14 cellular contexts compared by ENCODE assay signal in genomic region chr2:134362751-134363150, GRCh38.
A peak's percentile ranks its signal among the peaks of the same experiment; 100 is the strongest.
DNase-seq lines count a peak whose midpoint lies in the region; ATAC-seq and TF ChIP-seq lines count a peak whose summit lies in the region.
"Had no signal": no experiment of that assay in that cellular context is flagged by ENCODE, and none has a peak within 500 bp of the region (broad histone marks: within the 10 kb centered on the region; RNA-seq: fewer than 3 reads in every experiment).

No MANE protein-coding gene starts in this region.

- no peaks in the 10 kb centered on the region for H3K9me3 Mint-ChIP-seq in memory B cell
- H3K9me3 Mint-ChIP-seq: CD14-positive monocyte; CD8-positive, alpha-beta T cell had no signal

- H3K4me1 Mint-ChIP-seq in memory B cell: peaks cover 10% of the 10 kb centered on the region

- peak overlapping the region; percentile 88 for H3K27ac ChIP-seq in left ventricle myocardium inferior (replicated peaks)
- H3K27ac ChIP-seq in heart right ventricle: peak overlapping the region in 4 of 10 donors; percentile 62 to 80 (median 78)

- no peaks in the 10 kb centered on the region for H3K27me3 Mint-ChIP-seq in memory B cell

- H3K9me3 ChIP-seq in left ventricle myocardium inferior (replicated peaks) (no peaks in the 10 kb centered on the region), heart right ventricle (no peaks in the 10 kb centered on the region), mucosa of descending colon (no peaks in the 10 kb centered on the region)

- intact Hi-C loops in left ventricle myocardium inferior (cut with micrococcal nuclease) (no loop called here), heart right ventricle (cut with DNase I) (loop anchor here in 1 of 10 donors (10.0 kb wide), 1 partner anchor 88 kb away; no protein-coding TSS in a partner anchor), mucosa of descending colon (cut with DNase I, micrococcal nuclease) (no loop called here)

- no peak overlapping the region for H3K4me3 Mint-ChIP-seq in memory B cell
- H3K4me3 Mint-ChIP-seq: CD14-positive monocyte; CD8-positive, alpha-beta T cell had no signal

- H3K36me3 ChIP-seq in left ventricle myocardium inferior (peaks cover 20% of the 10 kb centered on the region), heart right ventricle (peaks cover 0 to 39% (median 7%) of the 10 kb centered on the region in 9 donors), mucosa of descending colon (ENCODE audit: low read depth) (no peaks in the 10 kb centered on the region)

- H3K4me1 ChIP-seq in left ventricle myocardium inferior (peaks cover 69% of the 10 kb centered on the region), heart right ventricle (peaks cover 15 to 72% (median 47%) of the 10 kb centered on the region in 9 donors), mucosa of descending colon (ENCODE audit: low read depth) (peaks cover 11% of the 10 kb centered on the region)

- TF ChIP-seq CTCF in left ventricle myocardium inferior (IDR thresholded peaks at IDR 0.05; ENCODE audit: borderline replicate concordance) (no peak), heart right ventricle (IDR thresholded peaks at IDR 0.05) (no peak), mucosa of descending colon (IDR thresholded peaks at IDR 0.05) (no peak)

- H3K27me3 ChIP-seq in left ventricle myocardium inferior (ENCODE audit: low read depth): no peaks in the 10 kb centered on the region
- no peaks in the 10 kb centered on the region for H3K27me3 ChIP-seq in heart right ventricle

- peaks cover 25% of the 10 kb centered on the region for H3K36me3 Mint-ChIP-seq in memory B cell

- DNase-seq in left ventricle myocardium inferior (no peak), heart right ventricle (no peak), SW480 (ENCODE audit: low spot score) (peak; percentile 44), memory B cell (ENCODE audit: low spot score in 2 of 2) (no peak), LoVo (ENCODE audit: low spot score) (no peak), mucosa of descending colon (no peak), RKO (ENCODE audit: low spot score) (no peak)
- DNase-seq: CD8-positive, alpha-beta T cell; COR-L47; DMS153; GF-D8 had no signal

- no peak overlapping the region for H3K4me3 ChIP-seq in left ventricle myocardium inferior
- no peak overlapping the region for H3K4me3 ChIP-seq in heart right ventricle
- no peak overlapping the region for H3K4me3 ChIP-seq in mucosa of descending colon

- 45 to 65% methylated on average over 1 of the region's 1 CpG for WGBS in heart right ventricle, 2 donors

- H3K27ac Mint-ChIP-seq in memory B cell: peak overlapping the region; percentile 62

- ATAC-seq in heart right ventricle (no peak), memory B cell (ENCODE audit: low read depth) (no peak), mucosa of descending colon (no peak)
- ATAC-seq: CD8-positive, alpha-beta T cell; HCT116; HepG2 had no signal
